1 cellular context compared by ENCODE assay signal in the genomic region with DNA sequence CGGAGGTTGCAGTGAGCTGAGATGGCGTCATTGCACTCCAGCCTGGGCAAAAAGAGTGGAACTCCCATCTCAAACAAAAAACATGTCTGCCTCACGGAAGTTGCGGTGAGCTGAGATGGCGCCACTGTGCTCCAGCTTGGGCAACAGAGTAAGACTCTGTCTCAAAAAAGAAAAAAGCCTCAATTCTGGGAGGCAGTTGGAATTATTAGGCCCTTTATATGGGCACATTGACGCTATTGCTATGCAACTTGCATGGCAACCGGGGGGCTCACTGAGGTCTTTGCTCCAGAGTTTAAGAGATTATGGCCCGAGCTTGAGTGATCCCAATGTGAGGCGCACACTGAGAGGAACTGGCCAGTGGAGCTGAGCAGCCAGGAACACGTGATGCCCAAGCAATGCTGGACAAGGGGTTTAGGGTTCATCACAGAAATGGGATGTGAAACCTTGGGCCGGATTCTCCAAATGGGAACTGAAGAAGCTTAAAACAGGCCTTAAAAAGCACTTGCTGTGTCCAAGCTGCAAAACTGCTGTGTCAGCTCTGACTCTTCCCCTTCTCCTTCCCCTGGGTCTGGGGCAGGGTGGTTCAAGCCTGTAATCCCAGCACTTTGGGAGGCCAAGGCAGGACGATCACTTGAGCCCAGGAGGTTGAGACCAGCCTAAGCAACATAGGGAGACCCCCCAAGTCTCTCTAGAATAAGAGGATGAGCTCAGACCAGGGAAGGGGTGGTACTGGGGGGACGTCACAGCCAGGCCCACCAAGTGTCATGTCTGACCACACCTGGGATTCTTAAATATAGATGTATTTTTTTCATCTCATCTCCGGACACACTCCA.
TF ChIP-seq lines count a peak whose summit lies in the region.

No MANE protein-coding gene starts in this region.

TF ChIP-seq in K562, 482 proteins besides CTCF, POLR2A, EP300 and RAD21 (continues in another document):
- TF ChIP-seq, protein P1, sequence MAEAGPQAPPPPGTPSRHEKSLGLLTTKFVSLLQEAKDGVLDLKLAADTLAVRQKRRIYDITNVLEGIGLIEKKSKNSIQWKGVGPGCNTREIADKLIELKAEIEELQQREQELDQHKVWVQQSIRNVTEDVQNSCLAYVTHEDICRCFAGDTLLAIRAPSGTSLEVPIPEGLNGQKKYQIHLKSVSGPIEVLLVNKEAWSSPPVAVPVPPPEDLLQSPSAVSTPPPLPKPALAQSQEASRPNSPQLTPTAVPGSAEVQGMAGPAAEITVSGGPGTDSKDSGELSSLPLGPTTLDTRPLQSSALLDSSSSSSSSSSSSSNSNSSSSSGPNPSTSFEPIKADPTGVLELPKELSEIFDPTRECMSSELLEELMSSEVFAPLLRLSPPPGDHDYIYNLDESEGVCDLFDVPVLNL (CRISPR knock-in tag; IDR thresholded peaks at IDR 0.05; ENCODE audit: low read depth) = no peak
- TF ChIP-seq RBM34 (IDR thresholded peaks at IDR 0.05; ENCODE audit: borderline replicate concordance, insufficient read depth, low read length) (no peak), RFX1 (IDR thresholded peaks at IDR 0.05) (peak; percentile 48; the same call in 1 of the 2 replicates), HDAC2 (IDR thresholded peaks at IDR 0.05) (no peak), CBFA2T3 (IDR thresholded peaks at IDR 0.05) (no peak), FOSL1 (tag; conservative IDR thresholded peaks at IDR 0.05) (peak; percentile 43; the same call in 1 of the 2 replicates), WHSC1 (IDR thresholded peaks at IDR 0.05; ENCODE audit: low read length) (no peak), FUS (optimal IDR thresholded peaks at IDR 0.05; ENCODE audit: low read depth, low read length) (peak; percentile 8), SAP30 (IDR thresholded peaks at IDR 0.05; ENCODE audit: borderline replicate concordance, insufficient read depth, low read depth, low read length, poor library complexity, severe bottlenecking) (no peak), CAMTA2 (CRISPR knock-in tag; conservative IDR thresholded peaks at IDR 0.05) (peak; percentile 36), CREM (IDR thresholded peaks at IDR 0.05; ENCODE audit: low read depth) (no peak), ZNF3 (CRISPR knock-in tag; IDR thresholded peaks at IDR 0.05) (peak; percentile 44), PTBP1 (IDR thresholded peaks at IDR 0.05; ENCODE audit: low read depth, low read length) (0 out of 2 replicates have a peak, but pooled peaks have one; percentile 30), ZNF764 (CRISPR knock-in tag; IDR thresholded peaks at IDR 0.05; ENCODE audit: low read depth) (no peak), KDM1A (IDR thresholded peaks at IDR 0.05) (no peak), RBFOX2 (IDR thresholded peaks at IDR 0.05; ENCODE audit: low read depth, low read length) (peak; percentile 78), DMBX1 (CRISPR knock-in tag; IDR thresholded peaks at IDR 0.05; ENCODE audit: borderline replicate concordance) (no peak), GTF2F1 (IDR thresholded peaks at IDR 0.05; ENCODE audit: low read depth, low read length) (0 out of 2 replicates have a peak, but pooled peaks have one; percentile 13), ZBTB8A (IDR thresholded peaks at IDR 0.05; ENCODE audit: partially characterized antibody) (no peak), SRSF3 (IDR thresholded peaks at IDR 0.05; ENCODE audit: insufficient read depth, low read length) (no peak), ZNF584 (CRISPR knock-in tag; IDR thresholded peaks at IDR 0.05; ENCODE audit: low read depth) (no peak), SMAD3 (CRISPR knock-in tag; conservative IDR thresholded peaks at IDR 0.05) (peak; percentile 55), ZNF197 (CRISPR knock-in tag; IDR thresholded peaks at IDR 0.05; ENCODE audit: low read depth) (peak; percentile 60; the same call in 1 of the 2 replicates), HLTF (IDR thresholded peaks at IDR 0.05) (no peak), ZNF444 (CRISPR knock-in tag; IDR thresholded peaks at IDR 0.05) (peak; percentile 81), MTF1 (CRISPR knock-in tag; IDR thresholded peaks at IDR 0.05; ENCODE audit: borderline replicate concordance) (no peak), NR1H2 (CRISPR knock-in tag; IDR thresholded peaks at IDR 0.05) (no peak; the same call in 1 of the 2 replicates), HMGN3 (IDR thresholded peaks at IDR 0.05; ENCODE audit: borderline replicate concordance, extremely low read depth, insufficient read length, low read depth, low read length) (no peak), NFE2 (IDR thresholded peaks at IDR 0.05; ENCODE audit: low read depth) (peak; percentile 86), HDAC1 (IDR thresholded peaks at IDR 0.05) (no peak), CHD2 (IDR thresholded peaks at IDR 0.05; ENCODE audit: low read depth, low read length) (peak; percentile 40), TEAD2 (tag; IDR thresholded peaks at IDR 0.05) (no peak), SETDB1 (IDR thresholded peaks at IDR 0.05; ENCODE audit: low read length) (peak; percentile 85), ZNF143 (CRISPR knock-in tag; IDR thresholded peaks at IDR 0.05) (no peak), SUPT5H (IDR thresholded peaks at IDR 0.05) (peak; percentile 87), ZNF347 (CRISPR knock-in tag; IDR thresholded peaks at IDR 0.05; ENCODE audit: low read depth) (no peak), DDX20 (tag; IDR thresholded peaks at IDR 0.05; ENCODE audit: low read depth) (no peak)
- TF ChIP-seq, protein P2, sequence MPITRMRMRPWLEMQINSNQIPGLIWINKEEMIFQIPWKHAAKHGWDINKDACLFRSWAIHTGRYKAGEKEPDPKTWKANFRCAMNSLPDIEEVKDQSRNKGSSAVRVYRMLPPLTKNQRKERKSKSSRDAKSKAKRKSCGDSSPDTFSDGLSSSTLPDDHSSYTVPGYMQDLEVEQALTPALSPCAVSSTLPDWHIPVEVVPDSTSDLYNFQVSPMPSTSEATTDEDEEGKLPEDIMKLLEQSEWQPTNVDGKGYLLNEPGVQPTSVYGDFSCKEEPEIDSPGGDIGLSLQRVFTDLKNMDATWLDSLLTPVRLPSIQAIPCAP (CRISPR knock-in tag; IDR thresholded peaks at IDR 0.05; ENCODE audit: borderline replicate concordance) = no peak
- TF ChIP-seq, protein P3, sequence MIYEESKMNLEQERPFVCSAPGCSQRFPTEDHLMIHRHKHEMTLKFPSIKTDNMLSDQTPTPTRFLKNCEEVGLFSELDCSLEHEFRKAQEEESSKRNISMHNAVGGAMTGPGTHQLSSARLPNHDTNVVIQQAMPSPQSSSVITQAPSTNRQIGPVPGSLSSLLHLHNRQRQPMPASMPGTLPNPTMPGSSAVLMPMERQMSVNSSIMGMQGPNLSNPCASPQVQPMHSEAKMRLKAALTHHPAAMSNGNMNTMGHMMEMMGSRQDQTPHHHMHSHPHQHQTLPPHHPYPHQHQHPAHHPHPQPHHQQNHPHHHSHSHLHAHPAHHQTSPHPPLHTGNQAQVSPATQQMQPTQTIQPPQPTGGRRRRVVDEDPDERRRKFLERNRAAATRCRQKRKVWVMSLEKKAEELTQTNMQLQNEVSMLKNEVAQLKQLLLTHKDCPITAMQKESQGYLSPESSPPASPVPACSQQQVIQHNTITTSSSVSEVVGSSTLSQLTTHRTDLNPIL (CRISPR knock-in tag; IDR thresholded peaks at IDR 0.05) = no peak
- TF ChIP-seq, protein P4, sequence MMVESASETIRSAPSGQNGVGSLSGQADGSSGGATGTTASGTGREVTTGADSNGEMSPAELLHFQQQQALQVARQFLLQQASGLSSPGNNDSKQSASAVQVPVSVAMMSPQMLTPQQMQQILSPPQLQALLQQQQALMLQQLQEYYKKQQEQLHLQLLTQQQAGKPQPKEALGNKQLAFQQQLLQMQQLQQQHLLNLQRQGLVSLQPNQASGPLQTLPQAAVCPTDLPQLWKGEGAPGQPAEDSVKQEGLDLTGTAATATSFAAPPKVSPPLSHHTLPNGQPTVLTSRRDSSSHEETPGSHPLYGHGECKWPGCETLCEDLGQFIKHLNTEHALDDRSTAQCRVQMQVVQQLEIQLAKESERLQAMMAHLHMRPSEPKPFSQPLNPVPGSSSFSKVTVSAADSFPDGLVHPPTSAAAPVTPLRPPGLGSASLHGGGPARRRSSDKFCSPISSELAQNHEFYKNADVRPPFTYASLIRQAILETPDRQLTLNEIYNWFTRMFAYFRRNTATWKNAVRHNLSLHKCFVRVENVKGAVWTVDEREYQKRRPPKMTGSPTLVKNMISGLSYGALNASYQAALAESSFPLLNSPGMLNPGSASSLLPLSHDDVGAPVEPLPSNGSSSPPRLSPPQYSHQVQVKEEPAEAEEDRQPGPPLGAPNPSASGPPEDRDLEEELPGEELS (CRISPR knock-in tag; IDR thresholded peaks at IDR 0.05; ENCODE audit: borderline replicate concordance) = no peak
- TF ChIP-seq, protein P5, sequence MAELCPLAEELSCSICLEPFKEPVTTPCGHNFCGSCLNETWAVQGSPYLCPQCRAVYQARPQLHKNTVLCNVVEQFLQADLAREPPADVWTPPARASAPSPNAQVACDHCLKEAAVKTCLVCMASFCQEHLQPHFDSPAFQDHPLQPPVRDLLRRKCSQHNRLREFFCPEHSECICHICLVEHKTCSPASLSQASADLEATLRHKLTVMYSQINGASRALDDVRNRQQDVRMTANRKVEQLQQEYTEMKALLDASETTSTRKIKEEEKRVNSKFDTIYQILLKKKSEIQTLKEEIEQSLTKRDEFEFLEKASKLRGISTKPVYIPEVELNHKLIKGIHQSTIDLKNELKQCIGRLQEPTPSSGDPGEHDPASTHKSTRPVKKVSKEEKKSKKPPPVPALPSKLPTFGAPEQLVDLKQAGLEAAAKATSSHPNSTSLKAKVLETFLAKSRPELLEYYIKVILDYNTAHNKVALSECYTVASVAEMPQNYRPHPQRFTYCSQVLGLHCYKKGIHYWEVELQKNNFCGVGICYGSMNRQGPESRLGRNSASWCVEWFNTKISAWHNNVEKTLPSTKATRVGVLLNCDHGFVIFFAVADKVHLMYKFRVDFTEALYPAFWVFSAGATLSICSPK (IDR thresholded peaks at IDR 0.05; ENCODE audit: borderline replicate concordance) = no peak
- TF ChIP-seq, protein P6, sequence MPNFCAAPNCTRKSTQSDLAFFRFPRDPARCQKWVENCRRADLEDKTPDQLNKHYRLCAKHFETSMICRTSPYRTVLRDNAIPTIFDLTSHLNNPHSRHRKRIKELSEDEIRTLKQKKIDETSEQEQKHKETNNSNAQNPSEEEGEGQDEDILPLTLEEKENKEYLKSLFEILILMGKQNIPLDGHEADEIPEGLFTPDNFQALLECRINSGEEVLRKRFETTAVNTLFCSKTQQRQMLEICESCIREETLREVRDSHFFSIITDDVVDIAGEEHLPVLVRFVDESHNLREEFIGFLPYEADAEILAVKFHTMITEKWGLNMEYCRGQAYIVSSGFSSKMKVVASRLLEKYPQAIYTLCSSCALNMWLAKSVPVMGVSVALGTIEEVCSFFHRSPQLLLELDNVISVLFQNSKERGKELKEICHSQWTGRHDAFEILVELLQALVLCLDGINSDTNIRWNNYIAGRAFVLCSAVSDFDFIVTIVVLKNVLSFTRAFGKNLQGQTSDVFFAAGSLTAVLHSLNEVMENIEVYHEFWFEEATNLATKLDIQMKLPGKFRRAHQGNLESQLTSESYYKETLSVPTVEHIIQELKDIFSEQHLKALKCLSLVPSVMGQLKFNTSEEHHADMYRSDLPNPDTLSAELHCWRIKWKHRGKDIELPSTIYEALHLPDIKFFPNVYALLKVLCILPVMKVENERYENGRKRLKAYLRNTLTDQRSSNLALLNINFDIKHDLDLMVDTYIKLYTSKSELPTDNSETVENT (CRISPR knock-in tag; IDR thresholded peaks at IDR 0.05) = no peak
- TF ChIP-seq, protein P7, sequence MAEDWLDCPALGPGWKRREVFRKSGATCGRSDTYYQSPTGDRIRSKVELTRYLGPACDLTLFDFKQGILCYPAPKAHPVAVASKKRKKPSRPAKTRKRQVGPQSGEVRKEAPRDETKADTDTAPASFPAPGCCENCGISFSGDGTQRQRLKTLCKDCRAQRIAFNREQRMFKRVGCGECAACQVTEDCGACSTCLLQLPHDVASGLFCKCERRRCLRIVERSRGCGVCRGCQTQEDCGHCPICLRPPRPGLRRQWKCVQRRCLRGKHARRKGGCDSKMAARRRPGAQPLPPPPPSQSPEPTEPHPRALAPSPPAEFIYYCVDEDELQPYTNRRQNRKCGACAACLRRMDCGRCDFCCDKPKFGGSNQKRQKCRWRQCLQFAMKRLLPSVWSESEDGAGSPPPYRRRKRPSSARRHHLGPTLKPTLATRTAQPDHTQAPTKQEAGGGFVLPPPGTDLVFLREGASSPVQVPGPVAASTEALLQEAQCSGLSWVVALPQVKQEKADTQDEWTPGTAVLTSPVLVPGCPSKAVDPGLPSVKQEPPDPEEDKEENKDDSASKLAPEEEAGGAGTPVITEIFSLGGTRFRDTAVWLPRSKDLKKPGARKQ (CRISPR knock-in tag; IDR thresholded peaks at IDR 0.05) = no peak
- TF ChIP-seq, protein P8, sequence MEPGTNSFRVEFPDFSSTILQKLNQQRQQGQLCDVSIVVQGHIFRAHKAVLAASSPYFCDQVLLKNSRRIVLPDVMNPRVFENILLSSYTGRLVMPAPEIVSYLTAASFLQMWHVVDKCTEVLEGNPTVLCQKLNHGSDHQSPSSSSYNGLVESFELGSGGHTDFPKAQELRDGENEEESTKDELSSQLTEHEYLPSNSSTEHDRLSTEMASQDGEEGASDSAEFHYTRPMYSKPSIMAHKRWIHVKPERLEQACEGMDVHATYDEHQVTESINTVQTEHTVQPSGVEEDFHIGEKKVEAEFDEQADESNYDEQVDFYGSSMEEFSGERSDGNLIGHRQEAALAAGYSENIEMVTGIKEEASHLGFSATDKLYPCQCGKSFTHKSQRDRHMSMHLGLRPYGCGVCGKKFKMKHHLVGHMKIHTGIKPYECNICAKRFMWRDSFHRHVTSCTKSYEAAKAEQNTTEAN (CRISPR knock-in tag; IDR thresholded peaks at IDR 0.05) = no peak
- TF ChIP-seq, protein P9, sequence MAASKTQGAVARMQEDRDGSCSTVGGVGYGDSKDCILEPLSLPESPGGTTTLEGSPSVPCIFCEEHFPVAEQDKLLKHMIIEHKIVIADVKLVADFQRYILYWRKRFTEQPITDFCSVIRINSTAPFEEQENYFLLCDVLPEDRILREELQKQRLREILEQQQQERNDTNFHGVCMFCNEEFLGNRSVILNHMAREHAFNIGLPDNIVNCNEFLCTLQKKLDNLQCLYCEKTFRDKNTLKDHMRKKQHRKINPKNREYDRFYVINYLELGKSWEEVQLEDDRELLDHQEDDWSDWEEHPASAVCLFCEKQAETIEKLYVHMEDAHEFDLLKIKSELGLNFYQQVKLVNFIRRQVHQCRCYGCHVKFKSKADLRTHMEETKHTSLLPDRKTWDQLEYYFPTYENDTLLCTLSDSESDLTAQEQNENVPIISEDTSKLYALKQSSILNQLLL (CRISPR knock-in tag; IDR thresholded peaks at IDR 0.05; ENCODE audit: borderline replicate concordance) = no peak
